Comparison of ENCODE assay signal across 8 cellular contexts in genomic region chr11:66744485-66745355, GRCh38. TPM values are rescaled to one million over a fixed set of nuclear protein-coding genes. Genes with fewer than 3 reads are reported as not detected.
DNase-seq lines count a peak whose midpoint lies in the region; ATAC-seq lines count a peak whose summit lies in the region.

No MANE protein-coding gene starts in this region.

- no peaks in the 10 kb centered on the region for H3K36me3 Mint-ChIP-seq in activated T-helper 2 cell treated with anti-CD3 and anti-CD28 coated beads, Interferon-gamma antibody, Interleukin-2, Interleukin-4, amounts not matched to agents 10 μg/mL and 5 μg/mL and 100 μg/mL, durations not matched to agents 14 hours and 24 hours and 36 hours (ENCODE audit: low read depth)
- H3K36me3 Mint-ChIP-seq in natural killer cell treated with Interleukin-12 subunit alpha and Interleukin-12 subunit beta and Interleukin-15 and Interleukin-18, amount 100 ng/mL, for 72 hours = no peaks in the 10 kb centered on the region

- peak; percentile 73 for ATAC-seq in GM21786 (IDR thresholded peaks at IDR 0.05; ENCODE audit: unreplicated experiment)
- peak; percentile 95 to 96 for ATAC-seq in natural killer cell treated with Interleukin-12 subunit alpha and Interleukin-12 subunit beta and Interleukin-15 and Interleukin-18, amount 100 ng/mL, for 72 hours
- peak; percentile 89 for ATAC-seq in stimulated activated naive CD8-positive, alpha-beta T cell treated with anti-CD3 and anti-CD28 coated beads, Interleukin-15, Interleukin-2, amounts not matched to agents 100 U/mL and 50 U/mL, for 24 hours

- DNase-seq in DMS79 treated with DMSO at 0.1 percent for 48 hours (lab: John Stamatoyannopoulos, UW) (peak; percentile 79), Kasumi-1 (lab: John Stamatoyannopoulos, UW) (peak; percentile 48 to 62), RPMI7951 (ENCODE audit: low read depth) (peak; percentile 69), fibroblast of peridontal ligament (ENCODE audit: extremely low read depth) (peak; percentile 38)
- DNase-seq in activated T-helper 2 cell treated with anti-CD3 and anti-CD28 coated beads, Interferon-gamma antibody, Interleukin-2, Interleukin-4, amounts not matched to agents 10 μg/mL and 5 μg/mL and 100 μg/mL, durations not matched to agents 14 hours and 24 hours and 36 hours (ENCODE audit: low spot score) = peak; percentile 89
- DNase-seq in natural killer cell treated with Interleukin-12 subunit alpha and Interleukin-12 subunit beta and Interleukin-15 and Interleukin-18, amount 100 ng/mL, for 72 hours (ENCODE audit: low spot score) = peak; percentile 91
- peak; percentile 91 for DNase-seq in stimulated activated naive CD8-positive, alpha-beta T cell treated with anti-CD3 and anti-CD28 coated beads, Interleukin-15, Interleukin-2, amounts not matched to agents 100 U/mL and 50 U/mL, for 24 hours

- intact Hi-C loops in activated T-helper 2 cell treated with anti-CD3 and anti-CD28 coated beads, Interferon-gamma antibody, Interleukin-2, Interleukin-4, amounts not matched to agents 10 μg/mL and 5 μg/mL and 100 μg/mL, durations not matched to agents 14 hours and 24 hours and 36 hours (cut with micrococcal nuclease) = loop anchor here (10.0 kb wide), 1 partner anchor 90 kb away; no protein-coding TSS in a partner anchor

- H3K4me3 Mint-ChIP-seq in activated T-helper 2 cell treated with anti-CD3 and anti-CD28 coated beads, Interferon-gamma antibody, Interleukin-2, Interleukin-4, amounts not matched to agents 10 μg/mL and 5 μg/mL and 100 μg/mL, durations not matched to agents 14 hours and 24 hours and 36 hours (ENCODE audit: low read depth) = peak overlapping the region; percentile 97
- peak overlapping the region; percentile 96 for H3K4me3 Mint-ChIP-seq in natural killer cell treated with Interleukin-12 subunit alpha and Interleukin-12 subunit beta and Interleukin-15 and Interleukin-18, amount 100 ng/mL, for 72 hours

- peaks cover 8% of the 10 kb centered on the region for H3K9me3 Mint-ChIP-seq in activated T-helper 2 cell treated with anti-CD3 and anti-CD28 coated beads, Interferon-gamma antibody, Interleukin-2, Interleukin-4, amounts not matched to agents 10 μg/mL and 5 μg/mL and 100 μg/mL, durations not matched to agents 14 hours and 24 hours and 36 hours
- H3K9me3 Mint-ChIP-seq in natural killer cell treated with Interleukin-12 subunit alpha and Interleukin-12 subunit beta and Interleukin-15 and Interleukin-18, amount 100 ng/mL, for 72 hours = peaks cover 5% of the 10 kb centered on the region

- H3K27ac Mint-ChIP-seq in activated T-helper 2 cell treated with anti-CD3 and anti-CD28 coated beads, Interferon-gamma antibody, Interleukin-2, Interleukin-4, amounts not matched to agents 10 μg/mL and 5 μg/mL and 100 μg/mL, durations not matched to agents 14 hours and 24 hours and 36 hours = peak overlapping the region; percentile 80
- H3K27ac Mint-ChIP-seq in natural killer cell treated with Interleukin-12 subunit alpha and Interleukin-12 subunit beta and Interleukin-15 and Interleukin-18, amount 100 ng/mL, for 72 hours = peak overlapping the region; percentile 43 to 72

- H3K27me3 Mint-ChIP-seq in activated T-helper 2 cell treated with anti-CD3 and anti-CD28 coated beads, Interferon-gamma antibody, Interleukin-2, Interleukin-4, amounts not matched to agents 10 μg/mL and 5 μg/mL and 100 μg/mL, durations not matched to agents 14 hours and 24 hours and 36 hours (ENCODE audit: low read depth) = no peaks in the 10 kb centered on the region
- H3K27me3 Mint-ChIP-seq in natural killer cell treated with Interleukin-12 subunit alpha and Interleukin-12 subunit beta and Interleukin-15 and Interleukin-18, amount 100 ng/mL, for 72 hours = no peaks in the 10 kb centered on the region

- no peaks in the 10 kb centered on the region for H3K4me1 Mint-ChIP-seq in activated T-helper 2 cell treated with anti-CD3 and anti-CD28 coated beads, Interferon-gamma antibody, Interleukin-2, Interleukin-4, amounts not matched to agents 10 μg/mL and 5 μg/mL and 100 μg/mL, durations not matched to agents 14 hours and 24 hours and 36 hours (ENCODE audit: low read depth)
- H3K4me1 Mint-ChIP-seq in natural killer cell treated with Interleukin-12 subunit alpha and Interleukin-12 subunit beta and Interleukin-15 and Interleukin-18, amount 100 ng/mL, for 72 hours (ENCODE audit: low read depth in 2 of 2) = peaks cover 0 to 4% of the 10 kb centered on the region in 2 donors

RNA-seq across cellular contexts. Expression of gene SPTBN2, which starts 15.7 kb away (rescaled TPM):
- under 0.01 and 0.68 TPM in 2 replicates for total RNA-seq in RPMI7951 (2014; rRNA removed; shearing (Covaris generic))
- total RNA-seq in activated T-helper 2 cell treated with anti-CD3 and anti-CD28 coated beads, Interferon-gamma antibody, Interleukin-2, Interleukin-4, amounts not matched to agents 10 μg/mL and 5 μg/mL and 100 μg/mL, durations not matched to agents 14 hours and 24 hours and 36 hours = 0.73 and 0.99 TPM in 2 replicates
- total RNA-seq in natural killer cell treated with Interleukin-12 subunit alpha and Interleukin-12 subunit beta and Interleukin-15 and Interleukin-18, amount 100 ng/mL, for 72 hours = under 1 TPM in 1 of 2 donors, not detected in 1; 0.93 TPM

Comparison
In these comparisons a context has a peak if more than half of its experiments do, and no peak if none do; other contexts are left out.
1. Peak in every context shown above with its lines: DNase-seq and ATAC-seq.
2. DNase-seq: peak in every context shown above with its lines; median percentile 91 in natural killer cell treated with Interleukin-12 subunit alpha and Interleukin-12 subunit beta and Interleukin-15 and Interleukin-18, amount 100 ng/mL, for 72 hours; 91 in stimulated activated naive CD8-positive, alpha-beta T cell treated with anti-CD3 and anti-CD28 coated beads, Interleukin-15, Interleukin-2, amounts not matched to agents 100 U/mL and 50 U/mL, for 24 hours; 89 in activated T-helper 2 cell treated with anti-CD3 and anti-CD28 coated beads, Interferon-gamma antibody, Interleukin-2, Interleukin-4, amounts not matched to agents 10 μg/mL and 5 μg/mL and 100 μg/mL, durations not matched to agents 14 hours and 24 hours and 36 hours; 79 in DMS79 treated with DMSO at 0.1 percent for 48 hours; 69 in RPMI7951; 55 in Kasumi-1; 38 in fibroblast of peridontal ligament.